Comparison of ENCODE assay signal across 1 cellular context in genomic region chr17:50687200-50688066, GRCh38.
A peak's percentile ranks its signal among the peaks of the same experiment; 100 is the strongest.
TF ChIP-seq lines count a peak whose summit lies in the region.

No MANE protein-coding gene starts in this region.

TF ChIP-seq in HepG2, 621 proteins besides CTCF, POLR2A, EP300 and RAD21 (continued from another document and continues in another):
- peak; percentile 89; the same call in 1 of the 2 replicates for TF ChIP-seq BRD4 (CRISPR knock-in tag; IDR thresholded peaks at IDR 0.05)
- peak; percentile 49; the same call in 1 of the 2 replicates for TF ChIP-seq ZNF3 (CRISPR knock-in tag; IDR thresholded peaks at IDR 0.05)
- peak; percentile 67 for TF ChIP-seq FOSL2 (CRISPR knock-in tag; IDR thresholded peaks at IDR 0.05)
- 0 out of 2 replicates have a peak, but pooled peaks have one; percentile 7 for TF ChIP-seq NR2F2 (IDR thresholded peaks at IDR 0.05; ENCODE audit: borderline replicate concordance, low read depth)
- TF ChIP-seq ZNF800 (CRISPR knock-in tag; IDR thresholded peaks at IDR 0.05), result 0 out of 2 replicates have a peak, but pooled peaks have one; percentile 54
- TF ChIP-seq ZNF18 (CRISPR knock-in tag; IDR thresholded peaks at IDR 0.05; ENCODE audit: insufficient replicate concordance), result no peak
- TF ChIP-seq NFE2L1 (CRISPR knock-in tag; IDR thresholded peaks at IDR 0.05; ENCODE audit: borderline replicate concordance), result 0 out of 2 replicates have a peak, but pooled peaks have one; percentile 52
- TF ChIP-seq RFX3 (CRISPR knock-in tag; IDR thresholded peaks at IDR 0.05), result no peak
- no peak for TF ChIP-seq ZNF607 (CRISPR knock-in tag; IDR thresholded peaks at IDR 0.05; ENCODE audit: borderline replicate concordance)
- no peak for TF ChIP-seq BCLAF1 (IDR thresholded peaks at IDR 0.05)
- TF ChIP-seq HDAC1 (CRISPR knock-in tag; IDR thresholded peaks at IDR 0.05), result peak; percentile 12; the same call in 1 of the 2 replicates
- no peak; the same call in 1 of the 2 replicates for TF ChIP-seq STAT6 (CRISPR knock-in tag; IDR thresholded peaks at IDR 0.05; ENCODE audit: borderline replicate concordance)
- TF ChIP-seq RFX1 (IDR thresholded peaks at IDR 0.05), result no peak
- TF ChIP-seq CREB3 (CRISPR knock-in tag; IDR thresholded peaks at IDR 0.05), result peak; percentile 83; the same call in 1 of the 2 replicates
- no peak for TF ChIP-seq CBX1 (IDR thresholded peaks at IDR 0.05; ENCODE audit: low read depth)
- peak; percentile 27; the same call in 1 of the 2 replicates for TF ChIP-seq ZNF710 (CRISPR knock-in tag; IDR thresholded peaks at IDR 0.05; ENCODE audit: borderline replicate concordance)
- no peak for TF ChIP-seq KIAA2018 (CRISPR knock-in tag; IDR thresholded peaks at IDR 0.05; ENCODE audit: borderline replicate concordance)
- TF ChIP-seq RARA (CRISPR knock-in tag; IDR thresholded peaks at IDR 0.05), result peak; percentile 40; the same call in 1 of the 2 replicates
- TF ChIP-seq ZFX (CRISPR knock-in tag; IDR thresholded peaks at IDR 0.05; ENCODE audit: low read depth), result peak; percentile 82
- peak; percentile 83 for TF ChIP-seq FOXO1 (CRISPR knock-in tag; IDR thresholded peaks at IDR 0.05)
- 0 out of 2 replicates have a peak, but pooled peaks have one; percentile 17 for TF ChIP-seq ZNF639 (CRISPR knock-in tag; conservative IDR thresholded peaks at IDR 0.05)
- no peak for TF ChIP-seq ZNF253 (CRISPR knock-in tag; IDR thresholded peaks at IDR 0.05; ENCODE audit: borderline replicate concordance)
- no peak for TF ChIP-seq ZNF83 (CRISPR knock-in tag; IDR thresholded peaks at IDR 0.05; ENCODE audit: borderline replicate concordance)
- no peak for TF ChIP-seq JARID2 (CRISPR knock-in tag; IDR thresholded peaks at IDR 0.05; ENCODE audit: insufficient replicate concordance)
- peak; percentile 48; the same call in 1 of the 2 replicates for TF ChIP-seq GABPB1 (CRISPR knock-in tag; IDR thresholded peaks at IDR 0.05)
- peak; percentile 86 for TF ChIP-seq ZNF230 (CRISPR knock-in tag; IDR thresholded peaks at IDR 0.05)
- TF ChIP-seq ZNF619 (CRISPR knock-in tag; IDR thresholded peaks at IDR 0.05), result peak; percentile 64; the same call in 1 of the 2 replicates
- peak; percentile 82 for TF ChIP-seq ZNF124 (CRISPR knock-in tag; IDR thresholded peaks at IDR 0.05)
- TF ChIP-seq ZNF713 (CRISPR knock-in tag; IDR thresholded peaks at IDR 0.05), result no peak
- 0 out of 2 replicates have a peak, but pooled peaks have one; percentile 22 for TF ChIP-seq ZNF501 (CRISPR knock-in tag; IDR thresholded peaks at IDR 0.05)
- TF ChIP-seq ZNF570 (CRISPR knock-in tag; IDR thresholded peaks at IDR 0.05; ENCODE audit: borderline replicate concordance), result peak; percentile 87; the same call in 1 of the 2 replicates
- no peak for TF ChIP-seq TAF15 (IDR thresholded peaks at IDR 0.05; ENCODE audit: low read depth, low read length, poor library complexity, severe bottlenecking)
